ENCODE assay signal across 8 cellular contexts in the genomic region with DNA sequence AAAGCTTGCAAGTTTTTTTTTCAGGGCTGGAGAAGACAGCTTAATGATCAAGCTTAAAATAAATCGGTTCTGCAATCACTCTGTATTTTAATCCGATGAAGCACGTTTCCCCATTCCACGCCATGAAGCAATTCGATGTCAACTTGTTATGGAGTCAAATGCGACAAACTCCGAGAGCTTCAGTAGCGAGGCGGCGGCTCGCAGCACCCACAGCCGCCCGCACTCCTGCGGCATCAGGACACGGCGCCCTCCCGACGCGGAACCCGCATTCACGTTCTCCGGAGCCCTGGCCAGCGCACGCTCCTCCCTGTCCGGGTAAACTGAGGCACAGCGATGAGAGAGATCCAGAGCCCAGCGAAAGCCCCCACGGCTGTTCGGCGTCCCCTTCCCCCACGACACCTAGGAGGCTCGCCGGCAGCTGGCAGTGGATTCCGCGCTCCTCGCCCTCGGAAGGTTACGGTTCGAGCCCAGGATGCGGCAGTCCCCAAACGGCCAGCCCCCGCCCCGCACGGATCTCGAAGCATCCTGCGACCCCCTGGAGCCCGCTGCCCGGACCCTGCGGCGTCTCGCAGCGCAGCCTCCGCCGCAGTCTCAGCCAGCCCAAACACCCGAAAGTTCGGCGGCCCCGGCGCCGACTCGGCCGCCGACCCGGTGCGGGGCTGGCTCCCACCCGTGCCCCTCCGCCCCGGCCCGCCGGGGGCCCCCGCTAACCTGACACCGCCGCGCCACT. TPM values are rescaled to one million over a fixed set of nuclear protein-coding genes. Genes with fewer than 3 reads are reported as not detected.
DNase-seq lines count a peak whose midpoint lies in the region; ATAC-seq and TF ChIP-seq lines count a peak whose summit lies in the region.

No MANE protein-coding gene starts in this region.

- no peaks in the 10 kb centered on the region for H3K36me3 ChIP-seq in PC-3 (ENCODE audit: low read depth, low read length)
- no peaks in the 10 kb centered on the region for H3K36me3 ChIP-seq in lower lobe of right lung

- no peaks in the 10 kb centered on the region for H3K79me2 ChIP-seq in PC-3 (ENCODE audit: low read length)

- H4K20me1 ChIP-seq in PC-3 (ENCODE audit: low read length), result no peaks in the 10 kb centered on the region

- H3K4me1 ChIP-seq in PC-3 (ENCODE audit: insufficient read depth, low read length), result 0 out of 2 replicates have a peak, but pooled peaks cover 4% of the 10 kb centered on the region
- peaks cover 5% of the 10 kb centered on the region for H3K4me1 ChIP-seq in lower lobe of right lung

- intact Hi-C loops in PC-3 (cut with micrococcal nuclease), result loop anchor here (5.0 kb wide), 1 partner anchor 413 kb away; a partner anchor contains a TSS
- intact Hi-C loops in lower lobe of right lung (cut with DNase I), result no loop called here

- TF ChIP-seq CTCF in AG09309 (IDR thresholded peaks at IDR 0.05; ENCODE audit: control insufficient read depth, insufficient read depth, low read depth, low read length, missing control alignments) (no peak), PC-3 (conservative IDR thresholded peaks at IDR 0.05; ENCODE audit: low read depth, low read length) (no peak), lower lobe of right lung (IDR thresholded peaks at IDR 0.05) (no peak)

- H3K9me3 ChIP-seq in PC-3 (ENCODE audit: low read length) (no peaks in the 10 kb centered on the region), lower lobe of right lung (no peaks in the 10 kb centered on the region)

- H3K9ac ChIP-seq in PC-3 (ENCODE audit: low read length), result no peak overlapping the region

- no peaks in the 10 kb centered on the region for H3F3A ChIP-seq in PC-3 (ENCODE audit: low read length, unreplicated experiment)

- POLR2A ChIA-PET in PC-3 (lab: Charles Lee; ENCODE audit: unreplicated experiment), result no interaction called here

- ATAC-seq in PC-3 (no peak), lower lobe of right lung (no peak), HG02852 (IDR thresholded peaks at IDR 0.05; ENCODE audit: unreplicated experiment) (no peak)
- ATAC-seq in stimulated activated naive CD8-positive, alpha-beta T cell treated with anti-CD3 and anti-CD28 coated beads, Interleukin-15, Interleukin-2, amounts not matched to agents 100 U/mL and 50 U/mL, for 24 hours, result no peak

- CTCF ChIA-PET in PC-3 (lab: Charles Lee), result no interaction called here

- H2AFZ ChIP-seq in PC-3 (ENCODE audit: low read length), result peak overlapping the region; percentile 53; the same call in 1 of the 2 replicates

- H3K9me2 ChIP-seq in PC-3 (replicated peaks; ENCODE audit: low read length), result no peaks in the 10 kb centered on the region

- no TSS peak for BruUV-seq in PC-3 (replicated peaks; lab: Mats Ljungman, UMichigan)

- H3K27me3 ChIP-seq in PC-3 (ENCODE audit: low read length) (peaks cover 19% of the 10 kb centered on the region), lower lobe of right lung (ENCODE audit: low read depth) (peaks cover 5% of the 10 kb centered on the region)

- H3K4me2 ChIP-seq in PC-3 (ENCODE audit: low read length), result peak overlapping the region; percentile 75

- no peak for DNase-seq in AG09309 (ENCODE audit: low read depth)
- no peak for DNase-seq in PC-3
- DNase-seq in cerebellum (ENCODE audit: low spot score), result peak; percentile 31
- DNase-seq in lower lobe of right lung, result peak; percentile 54
- peak; percentile 18 for DNase-seq in stimulated activated naive CD8-positive, alpha-beta T cell treated with anti-CD3 and anti-CD28 coated beads, Interleukin-15, Interleukin-2, amounts not matched to agents 100 U/mL and 50 U/mL, for 24 hours
- no peak for DNase-seq in NCI-H1436 treated with DMSO at 0.1 percent for 48 hours (lab: John Stamatoyannopoulos, UW)
- no peak for DNase-seq in effector CD8-positive, alpha-beta T cell (lab: John Stamatoyannopoulos, UW)

- H3K4me3 ChIP-seq in AG09309 (ENCODE audit: control insufficient read depth, low read depth, low read length) (peak overlapping the region; percentile 54), PC-3 (ENCODE audit: low read length) (peak overlapping the region; percentile 59), lower lobe of right lung (peak overlapping the region; percentile 95)

- no peak overlapping the region for H3K27ac ChIP-seq in PC-3 (ENCODE audit: low read length)
- H3K27ac ChIP-seq in lower lobe of right lung, result peak overlapping the region; percentile 88

RNA-seq across cellular contexts. Expression of a gene that starts 0.5 kb away (rescaled TPM):
- total RNA-seq in PC-3 (2014; rRNA removed), result 0.40 and 0.47 TPM in 2 replicates
- total RNA-seq in cerebellum, result 12.6 TPM
- 7.2 TPM for total RNA-seq in lower lobe of right lung

Comparison
In these comparisons a context has a peak if more than half of its experiments do, and no peak if none do; other contexts are left out.
1. DNase-seq: peak in cerebellum (single experiment), lower lobe of right lung (single experiment) and stimulated activated naive CD8-positive, alpha-beta T cell treated with anti-CD3 and anti-CD28 coated beads, Interleukin-15, Interleukin-2, amounts not matched to agents 100 U/mL and 50 U/mL, for 24 hours (single experiment); none in AG09309 (single experiment), PC-3 (single experiment), NCI-H1436 treated with DMSO at 0.1 percent for 48 hours (single experiment) and effector CD8-positive, alpha-beta T cell (single experiment).
2. Peak in every context shown above with its lines, with median percentiles within 50 percentile points of each other: H3K4me3 ChIP-seq.